ENCODE assay signal across 1 cellular context in the genomic region with DNA sequence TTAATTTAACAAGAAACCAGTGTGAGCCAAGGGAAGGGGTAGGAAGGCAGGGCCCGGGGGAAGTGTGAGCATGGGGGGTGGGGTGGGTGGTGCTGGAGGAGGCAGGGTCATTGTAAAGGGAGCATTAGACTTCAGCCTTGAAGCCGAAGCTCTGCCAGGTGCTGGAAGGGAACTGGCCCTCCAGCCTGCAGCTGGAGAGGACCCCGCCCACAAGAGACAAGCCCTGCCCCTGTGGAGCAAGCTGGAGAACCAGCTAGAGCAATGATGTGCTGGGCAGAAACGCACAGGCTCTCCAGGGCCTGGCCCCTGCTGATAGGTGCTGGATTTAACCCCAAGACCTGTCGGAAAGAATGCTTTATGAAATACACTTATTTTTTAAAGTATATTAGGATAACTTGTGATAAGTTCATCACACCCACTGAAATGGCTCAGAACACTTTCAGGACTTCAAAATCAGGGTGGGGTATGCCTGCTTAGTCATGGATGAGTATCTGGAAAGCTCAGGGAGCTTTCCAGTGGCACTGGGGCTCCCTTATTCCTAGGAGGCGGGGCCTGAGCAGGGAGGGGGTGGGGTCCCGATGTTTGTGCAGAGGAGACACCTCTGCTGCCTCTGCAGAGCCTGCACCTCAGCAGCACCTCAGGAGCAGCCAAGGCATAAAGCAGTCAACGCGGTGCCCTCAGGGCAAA.
TF ChIP-seq lines count a peak whose summit lies in the region.

No MANE protein-coding gene starts in this region.

TF ChIP-seq in HepG2, 621 proteins besides CTCF, POLR2A, EP300 and RAD21:
- TF ChIP-seq ZNF207 (IDR thresholded peaks at IDR 0.05; ENCODE audit: borderline replicate concordance): no peak
- TF ChIP-seq, protein P1, sequence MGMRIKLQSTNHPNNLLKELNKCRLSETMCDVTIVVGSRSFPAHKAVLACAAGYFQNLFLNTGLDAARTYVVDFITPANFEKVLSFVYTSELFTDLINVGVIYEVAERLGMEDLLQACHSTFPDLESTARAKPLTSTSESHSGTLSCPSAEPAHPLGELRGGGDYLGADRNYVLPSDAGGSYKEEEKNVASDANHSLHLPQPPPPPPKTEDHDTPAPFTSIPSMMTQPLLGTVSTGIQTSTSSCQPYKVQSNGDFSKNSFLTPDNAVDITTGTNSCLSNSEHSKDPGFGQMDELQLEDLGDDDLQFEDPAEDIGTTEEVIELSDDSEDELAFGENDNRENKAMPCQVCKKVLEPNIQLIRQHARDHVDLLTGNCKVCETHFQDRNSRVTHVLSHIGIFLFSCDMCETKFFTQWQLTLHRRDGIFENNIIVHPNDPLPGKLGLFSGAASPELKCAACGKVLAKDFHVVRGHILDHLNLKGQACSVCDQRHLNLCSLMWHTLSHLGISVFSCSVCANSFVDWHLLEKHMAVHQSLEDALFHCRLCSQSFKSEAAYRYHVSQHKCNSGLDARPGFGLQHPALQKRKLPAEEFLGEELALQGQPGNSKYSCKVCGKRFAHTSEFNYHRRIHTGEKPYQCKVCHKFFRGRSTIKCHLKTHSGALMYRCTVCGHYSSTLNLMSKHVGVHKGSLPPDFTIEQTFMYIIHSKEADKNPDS (CRISPR knock-in tag; IDR thresholded peaks at IDR 0.05): no peak
- TF ChIP-seq, protein P2, sequence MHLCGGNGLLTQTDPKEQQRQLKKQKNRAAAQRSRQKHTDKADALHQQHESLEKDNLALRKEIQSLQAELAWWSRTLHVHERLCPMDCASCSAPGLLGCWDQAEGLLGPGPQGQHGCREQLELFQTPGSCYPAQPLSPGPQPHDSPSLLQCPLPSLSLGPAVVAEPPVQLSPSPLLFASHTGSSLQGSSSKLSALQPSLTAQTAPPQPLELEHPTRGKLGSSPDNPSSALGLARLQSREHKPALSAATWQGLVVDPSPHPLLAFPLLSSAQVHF (CRISPR knock-in tag; IDR thresholded peaks at IDR 0.05): no peak
- no peak for TF ChIP-seq ZNF441 (CRISPR knock-in tag; IDR thresholded peaks at IDR 0.05; ENCODE audit: borderline replicate concordance)
- TF ChIP-seq, protein P3, sequence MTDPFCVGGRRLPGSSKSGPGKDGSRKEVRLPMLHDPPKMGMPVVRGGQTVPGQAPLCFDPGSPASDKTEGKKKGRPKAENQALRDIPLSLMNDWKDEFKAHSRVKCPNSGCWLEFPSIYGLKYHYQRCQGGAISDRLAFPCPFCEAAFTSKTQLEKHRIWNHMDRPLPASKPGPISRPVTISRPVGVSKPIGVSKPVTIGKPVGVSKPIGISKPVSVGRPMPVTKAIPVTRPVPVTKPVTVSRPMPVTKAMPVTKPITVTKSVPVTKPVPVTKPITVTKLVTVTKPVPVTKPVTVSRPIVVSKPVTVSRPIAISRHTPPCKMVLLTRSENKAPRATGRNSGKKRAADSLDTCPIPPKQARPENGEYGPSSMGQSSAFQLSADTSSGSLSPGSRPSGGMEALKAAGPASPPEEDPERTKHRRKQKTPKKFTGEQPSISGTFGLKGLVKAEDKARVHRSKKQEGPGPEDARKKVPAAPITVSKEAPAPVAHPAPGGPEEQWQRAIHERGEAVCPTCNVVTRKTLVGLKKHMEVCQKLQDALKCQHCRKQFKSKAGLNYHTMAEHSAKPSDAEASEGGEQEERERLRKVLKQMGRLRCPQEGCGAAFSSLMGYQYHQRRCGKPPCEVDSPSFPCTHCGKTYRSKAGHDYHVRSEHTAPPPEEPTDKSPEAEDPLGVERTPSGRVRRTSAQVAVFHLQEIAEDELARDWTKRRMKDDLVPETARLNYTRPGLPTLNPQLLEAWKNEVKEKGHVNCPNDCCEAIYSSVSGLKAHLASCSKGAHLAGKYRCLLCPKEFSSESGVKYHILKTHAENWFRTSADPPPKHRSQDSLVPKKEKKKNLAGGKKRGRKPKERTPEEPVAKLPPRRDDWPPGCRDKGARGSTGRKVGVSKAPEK (CRISPR knock-in tag; IDR thresholded peaks at IDR 0.05; ENCODE audit: borderline replicate concordance): no peak
- TF ChIP-seq, protein P4, sequence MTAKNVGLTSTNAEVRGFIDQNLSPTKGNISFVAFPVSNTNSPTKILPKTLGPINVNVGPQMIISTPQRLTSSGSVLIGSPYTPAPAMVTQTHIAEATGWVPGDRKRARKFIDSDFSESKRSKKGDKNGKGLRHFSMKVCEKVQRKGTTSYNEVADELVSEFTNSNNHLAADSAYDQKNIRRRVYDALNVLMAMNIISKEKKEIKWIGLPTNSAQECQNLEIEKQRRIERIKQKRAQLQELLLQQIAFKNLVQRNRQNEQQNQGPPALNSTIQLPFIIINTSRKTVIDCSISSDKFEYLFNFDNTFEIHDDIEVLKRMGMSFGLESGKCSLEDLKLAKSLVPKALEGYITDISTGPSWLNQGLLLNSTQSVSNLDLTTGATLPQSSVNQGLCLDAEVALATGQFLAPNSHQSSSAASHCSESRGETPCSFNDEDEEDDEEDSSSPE (CRISPR knock-in tag; IDR thresholded peaks at IDR 0.05): no peak
- TF ChIP-seq SYNCRIP (IDR thresholded peaks at IDR 0.05; ENCODE audit: insufficient read depth, low read depth, low read length): no peak
- no peak for TF ChIP-seq ZFP82 (CRISPR knock-in tag; IDR thresholded peaks at IDR 0.05; ENCODE audit: borderline replicate concordance)
- TF ChIP-seq SIX1 (CRISPR knock-in tag; IDR thresholded peaks at IDR 0.05; ENCODE audit: borderline replicate concordance): no peak
- TF ChIP-seq TBX2 (CRISPR knock-in tag; IDR thresholded peaks at IDR 0.05; ENCODE audit: borderline replicate concordance): no peak
- TF ChIP-seq MIXL1 (CRISPR knock-in tag; IDR thresholded peaks at IDR 0.05): no peak
- TF ChIP-seq NFRKB (IDR thresholded peaks at IDR 0.05): no peak
